In genomic region chr19:46995492-46995891, GRCh38 we compare ENCODE assay signal across 2 cellular contexts.
TF ChIP-seq lines count a peak whose summit lies in the region.

No MANE protein-coding gene starts in this region.

TF ChIP-seq in HEK293, 187 proteins besides CTCF, POLR2A, EP300 and RAD21:
- TF ChIP-seq ZNF324 (tag by site-specific recombination; IDR thresholded peaks at IDR 0.05) = no peak
- no peak for TF ChIP-seq ZNF449 (tag by site-specific recombination; IDR thresholded peaks at IDR 0.05)
- no peak for TF ChIP-seq ZNF707 (tag by site-specific recombination; IDR thresholded peaks at IDR 0.05)
- TF ChIP-seq ZNF121 (tag by site-specific recombination; IDR thresholded peaks at IDR 0.05) = 0 out of 2 replicates have a peak, but pooled peaks have one; percentile 1
- TF ChIP-seq ZNF2 (tag by site-specific recombination; IDR thresholded peaks at IDR 0.05) = no peak
- TF ChIP-seq ZNF768 (tag by site-specific recombination; IDR thresholded peaks at IDR 0.05) = no peak
- no peak for TF ChIP-seq ZNF521 (tag by site-specific recombination; IDR thresholded peaks at IDR 0.05)
- TF ChIP-seq ZNF692 (tag by site-specific recombination; IDR thresholded peaks at IDR 0.05) = no peak

TF ChIP-seq in K562, 482 proteins besides CTCF, POLR2A, EP300 and RAD21:
- TF ChIP-seq RBM22 (IDR thresholded peaks at IDR 0.05; ENCODE audit: low read depth, low read length, poor library complexity, severe bottlenecking) = peak; percentile 34
- no peak for TF ChIP-seq ZBTB11 (CRISPR knock-in tag; IDR thresholded peaks at IDR 0.05)
- peak; percentile 24; the same call in 1 of the 2 replicates for TF ChIP-seq POLR2G (IDR thresholded peaks at IDR 0.05; ENCODE audit: low read depth, low read length)
